In the genomic region with DNA sequence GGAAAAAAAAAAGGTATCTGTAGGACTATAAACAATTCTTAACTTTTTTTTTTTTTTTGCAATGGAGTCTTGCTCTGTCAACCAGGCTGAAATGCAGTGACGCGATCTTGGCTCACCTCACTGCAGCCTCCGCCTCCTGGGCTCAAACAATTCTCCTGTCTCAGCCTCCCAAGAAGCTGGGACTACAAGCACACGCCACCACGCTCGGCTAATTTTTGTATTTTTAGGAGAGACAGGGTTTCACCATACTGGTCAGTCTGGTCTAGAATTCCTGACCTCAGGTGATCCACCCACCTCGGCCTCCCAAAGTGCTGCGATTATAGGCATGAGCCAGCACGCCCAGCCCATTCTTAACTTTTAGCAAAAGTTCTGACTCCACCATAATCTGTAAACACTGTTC, we compare ENCODE assay signal across 4 cellular contexts.
"Had no signal": no experiment of that assay in that cellular context is flagged by ENCODE, and none has a peak within 500 bp of the region (broad histone marks: within the 10 kb centered on the region; RNA-seq: fewer than 3 reads in every experiment).

No MANE protein-coding gene starts in this region.

- DNase-seq: IMR-90 had no signal

- H3K4me3 ChIP-seq: K562 had no signal

- ATAC-seq: HepG2, K562 had no signal

- H3K27ac ChIP-seq: HL-60 had no signal
